Comparison of ENCODE assay signal across 11 cellular contexts in genomic region chr15:49848824-49849209, GRCh38.
"Had no signal": no experiment of that assay in that cellular context is flagged by ENCODE, and none has a peak within 500 bp of the region (broad histone marks: within the 10 kb centered on the region; RNA-seq: fewer than 3 reads in every experiment).

No MANE protein-coding gene starts in this region.

- H3K4me3 ChIP-seq: esophagus muscularis mucosa had no signal

- H3K27ac Mint-ChIP-seq: activated T-helper 17 cell treated with anti-CD3 and anti-CD28 coated beads, Interleukin-2, amount 50 U/mL, for 72 hours; stimulated activated memory B cell treated with anti-CD40 and anti-IgM and Interleukin-4, amounts not matched to agents 10 μg/mL and 1 μg/mL and 100 μg/mL, for 72 hours; T-helper 17 cell; type B pancreatic cell had no signal

- ATAC-seq: activated T-helper 17 cell treated with anti-CD3 and anti-CD28 coated beads, Interleukin-2, amount 50 U/mL, for 72 hours; stimulated activated memory B cell treated with anti-CD40 and anti-IgM and Interleukin-4, amounts not matched to agents 10 μg/mL and 1 μg/mL and 100 μg/mL, for 72 hours; T-helper 17 cell had no signal

- H3K4me1 Mint-ChIP-seq: activated T-helper 17 cell treated with anti-CD3 and anti-CD28 coated beads, Interleukin-2, amount 50 U/mL, for 72 hours; stimulated activated memory B cell treated with anti-CD40 and anti-IgM and Interleukin-4, amounts not matched to agents 10 μg/mL and 1 μg/mL and 100 μg/mL, for 72 hours; T-helper 17 cell had no signal

- H3K36me3 Mint-ChIP-seq: stimulated activated memory B cell treated with anti-CD40 and anti-IgM and Interleukin-4, amounts not matched to agents 10 μg/mL and 1 μg/mL and 100 μg/mL, for 72 hours had no signal

- H3K36me3 ChIP-seq: esophagus muscularis mucosa had no signal

- DNase-seq: activated CD4-positive, alpha-beta T cell treated with anti-CD3 and anti-CD28 coated beads, Interleukin-2, amount 50 U/mL, for 1 hour; activated CD4-positive, CD25-positive, alpha-beta regulatory T cell; activated naive CD4-positive, alpha-beta T cell treated with anti-CD3 and anti-CD28 coated beads, Interleukin-2, amount 50 U/mL, for 16 hours; activated T-cell treated with anti-CD3 and anti-CD28 coated beads for 4 hours; hypothalamus; kidney glomerular epithelial cell; T-helper 17 cell had no signal

- H3K27me3 ChIP-seq: esophagus muscularis mucosa had no signal

- H3K4me3 Mint-ChIP-seq: activated T-helper 17 cell treated with anti-CD3 and anti-CD28 coated beads, Interleukin-2, amount 50 U/mL, for 72 hours; stimulated activated memory B cell treated with anti-CD40 and anti-IgM and Interleukin-4, amounts not matched to agents 10 μg/mL and 1 μg/mL and 100 μg/mL, for 72 hours; T-helper 17 cell; type B pancreatic cell had no signal

- H3K27me3 Mint-ChIP-seq: stimulated activated memory B cell treated with anti-CD40 and anti-IgM and Interleukin-4, amounts not matched to agents 10 μg/mL and 1 μg/mL and 100 μg/mL, for 72 hours; T-helper 17 cell; type B pancreatic cell had no signal
